In genomic region chr19:1511318-1511988, GRCh38 we compare ENCODE assay signal across 29 cellular contexts. TPM values are rescaled to one million over a fixed set of nuclear protein-coding genes. Genes with fewer than 3 reads are reported as not detected.
A peak's percentile ranks its signal among the peaks of the same experiment; 100 is the strongest.
DNase-seq lines count a peak whose midpoint lies in the region; ATAC-seq and TF ChIP-seq lines count a peak whose summit lies in the region.
"Had no signal": no experiment of that assay in that cellular context is flagged by ENCODE, and none has a peak within 500 bp of the region (broad histone marks: within the 10 kb centered on the region; RNA-seq: fewer than 3 reads in every experiment).

No MANE protein-coding gene starts in this region.

- no peak overlapping the region for H3K27ac ChIP-seq in SK-N-SH (ENCODE audit: low read depth in 2 of 2, low read length in 1 of 2)
- H3K27ac ChIP-seq in IMR-90 (ENCODE audit: insufficient read depth, low read length): no peak overlapping the region
- peak overlapping the region; percentile 88 to 91 (median 89) for H3K27ac ChIP-seq in esophagus squamous epithelium
- H3K27ac ChIP-seq: 22Rv1 had no signal

- ATAC-seq in SK-N-SH treated with all-trans-retinoic acid at 6 μM for 48 hours (no peak), IMR-90 (ENCODE audit: low read depth) (no peak), GM18868 (IDR thresholded peaks at IDR 0.05; ENCODE audit: unreplicated experiment) (no peak)
- ATAC-seq: left lobe of liver had no signal

- H3K27me3 ChIP-seq in SK-N-SH (ENCODE audit: insufficient read depth) (no peaks in the 10 kb centered on the region), IMR-90 (ENCODE audit: control insufficient read depth, insufficient read depth, low read length) (no peaks in the 10 kb centered on the region), esophagus squamous epithelium (peaks cover 0 to 48% (median 0%) of the 10 kb centered on the region in 4 donors)

- peaks cover 0 to 8% of the 10 kb centered on the region in 2 experiments; a peak in 1 of 4 replicates for H3K4me1 ChIP-seq in SK-N-SH (ENCODE audit: control insufficient read depth in 1 of 2, insufficient read depth in 2 of 2, low read depth in 1 of 2, low read length in 1 of 2)
- peaks cover 6% of the 10 kb centered on the region for H3K4me1 ChIP-seq in IMR-90 (ENCODE audit: control insufficient read depth, insufficient read depth, low read length)
- H3K4me1 ChIP-seq in esophagus squamous epithelium: peaks cover 41 to 73% (median 44%) of the 10 kb centered on the region in 3 donors

- H3K4ac ChIP-seq in IMR-90 (ENCODE audit: low read depth, low read length): peak overlapping the region; percentile 1; the same call in 1 of the 2 replicates

- no peaks in the 10 kb centered on the region; the same call in 1 of the 2 replicates for H3K9me1 ChIP-seq in IMR-90 (ENCODE audit: insufficient read depth, low read length)

- H3K9me3 ChIP-seq in SK-N-SH (no peaks in the 10 kb centered on the region), IMR-90 (ENCODE audit: control insufficient read depth, insufficient read depth, low read length) (peaks cover 1% of the 10 kb centered on the region; the same call in 1 of the 2 replicates), esophagus squamous epithelium (no peaks in the 10 kb centered on the region)

- intact Hi-C loops in IMR-90 (cut with micrococcal nuclease): no loop called here
- intact Hi-C loops in esophagus squamous epithelium (cut with DNase I): no loop called here
- intact Hi-C loops in posterior vena cava (cut with DNase I): no loop called here

- H3K4me1 Mint-ChIP-seq in immature natural killer cell: peaks cover 13 to 14% of the 10 kb centered on the region in 2 donors

- CTCF ChIA-PET in SK-N-SH (lab: Yijun Ruan, JAX) (interaction anchor here (0.6 to 1.3 kb wide), 4 partner anchors 9 to 731 kb away, joined by 3 to 4 read pairs (median 3); no protein-coding TSS in a partner anchor), IMR-90 (lab: Yijun Ruan, JAX) (no interaction called here)

- peaks cover 0 to 3% (median 0%) of the 10 kb centered on the region in 6 donors for H3K9me3 Mint-ChIP-seq in immature natural killer cell
- H3K9me3 Mint-ChIP-seq: stimulated activated naive CD8-positive, alpha-beta T cell treated with anti-CD3 and anti-CD28 coated beads, Interleukin-15, Interleukin-2, amounts not matched to agents 100 ng/mL and 50 ng/mL, for 24 hours had no signal

- no peak overlapping the region for H4K5ac ChIP-seq in IMR-90 (ENCODE audit: low read depth, low read length)

- no peak overlapping the region for H3K56ac ChIP-seq in IMR-90 (ENCODE audit: extremely low read depth, insufficient read depth, low read length)

- TF ChIP-seq EP300 in SK-N-SH (IDR thresholded peaks at IDR 0.05; ENCODE audit: borderline replicate concordance in 1 of 2, low read depth in 1 of 2, low read length in 1 of 2): no peak

- POLR2A ChIA-PET in SK-N-SH (lab: Yijun Ruan, JAX) (interaction anchor here (1.2 kb wide), 1 partner anchor 141 kb away, joined by 3 read pairs; no protein-coding TSS in a partner anchor), IMR-90 (lab: Charles Lee; ENCODE audit: unreplicated experiment) (no interaction called here)

- H3K9ac ChIP-seq in SK-N-SH: no peak overlapping the region
- H3K9ac ChIP-seq in IMR-90 (ENCODE audit: low read depth, low read length): no peak overlapping the region

- no peak overlapping the region for H4K91ac ChIP-seq in IMR-90 (ENCODE audit: insufficient read depth, low read depth, low read length)

- no peaks in the 10 kb centered on the region for H3K79me2 ChIP-seq in SK-N-SH (ENCODE audit: insufficient read depth)

- H4K20me1 ChIP-seq in SK-N-SH (ENCODE audit: insufficient read depth): no peaks in the 10 kb centered on the region
- peaks cover 6% of the 10 kb centered on the region; the same call in 1 of the 2 replicates for H4K20me1 ChIP-seq in IMR-90 (ENCODE audit: insufficient read depth, low read length)

- DNase-seq in SK-N-SH (peak; percentile 31), IMR-90 (no peak), esophagus squamous epithelium (lab: John Stamatoyannopoulos, UW) (no peak), posterior vena cava (ENCODE audit: low spot score) (peak; percentile 76), immature natural killer cell (no peak)
- DNase-seq in effector CD8-positive, alpha-beta T cell (lab: John Stamatoyannopoulos, UW): no peak
- DNase-seq: activated CD4-positive, CD25-positive, alpha-beta regulatory T cell treated with anti-CD3 and anti-CD28 coated beads, Interleukin-2, amount 50 U/mL, for 72 hours; activated naive CD4-positive, alpha-beta T cell treated with anti-CD3 and anti-CD28 coated beads, Interleukin-2, amount 10 ng/mL, durations not matched to agents 7 days and 5 days; activated T-cell treated with anti-CD3 and anti-CD28 coated beads, Interleukin-2, amount 50 U/mL, for 48 hours; COR-L47; DMS79 treated with DMSO at 0.1 percent for 48 hours; effector CD4-positive, alpha-beta T cell; H9; Karpas-422; NCI-H1694 treated with DMSO at 0.1 percent for 48 hours; NCI-H2171 treated with DMSO at 0.1 percent for 48 hours; stimulated activated CD4-positive, alpha-beta T cell treated with anti-CD3 and anti-CD28 coated beads, Interleukin-12 subunit alpha, Interleukin-12 subunit beta, amount 100 ng/mL, for 4 hours; stimulated activated CD4-positive, alpha-beta T cell treated with anti-CD3 and anti-CD28 coated beads, Interleukin-4, amount 100 ng/mL, for 4 hours had no signal

- BruUV-seq in IMR-90 (replicated peaks; lab: Mats Ljungman, UMichigan): no TSS peak

- no peak overlapping the region for H2BK120ac ChIP-seq in IMR-90 (ENCODE audit: low read depth, low read length)

- H3K14ac ChIP-seq in IMR-90 (replicated peaks; ENCODE audit: low read depth, low read length): no peak overlapping the region

- no peak overlapping the region for H3K4me3 ChIP-seq in SK-N-SH (ENCODE audit: low read depth in 2 of 2, low read length in 1 of 2)
- H3K4me3 ChIP-seq in IMR-90 (ENCODE audit: insufficient read depth, low read depth, low read length): no peak overlapping the region
- H3K4me3 ChIP-seq in esophagus squamous epithelium: peak overlapping the region; percentile 49 to 77 (median 60)

- TF ChIP-seq POLR2A in IMR-90 (IDR thresholded peaks at IDR 0.05; ENCODE audit: low read depth, low read length) (no peak), esophagus squamous epithelium (IDR thresholded peaks at IDR 0.05) (no peak)

- no peak overlapping the region for H2BK15ac ChIP-seq in IMR-90 (ENCODE audit: low read depth, low read length)

- H3K4me3 Mint-ChIP-seq in immature natural killer cell: peak overlapping the region in 2 of 5 donors; percentile 3 to 8

- H3K36me3 Mint-ChIP-seq in immature natural killer cell: no peaks in the 10 kb centered on the region

- H2BK5ac ChIP-seq in IMR-90 (ENCODE audit: low read depth, low read length, poor library complexity, severe bottlenecking): no peak overlapping the region

- H2AK5ac ChIP-seq in IMR-90 (ENCODE audit: low read depth, low read length): no peak overlapping the region

- no peak overlapping the region for H3K27ac Mint-ChIP-seq in immature natural killer cell
- H3K27ac Mint-ChIP-seq: H9; stimulated activated naive CD8-positive, alpha-beta T cell treated with anti-CD3 and anti-CD28 coated beads, Interleukin-15, Interleukin-2, amounts not matched to agents 100 ng/mL and 50 ng/mL, for 24 hours had no signal

- peaks cover 20% of the 10 kb centered on the region for H3F3A ChIP-seq in SK-N-SH (replicated peaks; ENCODE audit: insufficient read depth)

- no peak overlapping the region for H4K8ac ChIP-seq in IMR-90 (ENCODE audit: low read depth in 2 of 2, low read length in 2 of 2)

- 53% methylated on average over 9 of the region's 17 CpGs for WGBS in SK-N-SH (ENCODE audit: low lambda C conversion rate)
- WGBS in IMR-90 (ENCODE audit: extremely low coverage in 2 of 2, insufficient read length in 1 of 2), 2 experiments: no CpG with 5 or more reads among the region's 17 CpGs
- 42 to 63% methylated on average over 3 to 9 of the region's 17 CpGs for whole genome bisulfite sequencing in esophagus squamous epithelium, 2 donors

- no peak overlapping the region for H3K23ac ChIP-seq in IMR-90 (ENCODE audit: low read depth, low read length)

- H3K36me3 ChIP-seq in SK-N-SH (replicated peaks in 1 of 2; ENCODE audit: control insufficient read depth in 1 of 2, insufficient read depth in 2 of 2, low read length in 1 of 2) (no peaks in the 10 kb centered on the region), IMR-90 (ENCODE audit: control insufficient read depth, insufficient read depth, low read length) (peaks cover 5% of the 10 kb centered on the region; the same call in 1 of the 2 replicates), esophagus squamous epithelium (no peaks in the 10 kb centered on the region)
- H3K36me3 ChIP-seq: tibial nerve had no signal

- H2AK9ac ChIP-seq in IMR-90 (replicated peaks; ENCODE audit: low read depth, low read length, poor library complexity): no peak overlapping the region

- peaks cover 4 to 15% of the 10 kb centered on the region in 2 experiments; a peak in 1 of 4 replicates for H3K79me1 ChIP-seq in IMR-90 (ENCODE audit: low read depth in 1 of 2, low read length in 2 of 2)

- no peak overlapping the region for H3K18ac ChIP-seq in IMR-90 (ENCODE audit: low read depth, low read length)

- H2BK20ac ChIP-seq in IMR-90 (ENCODE audit: low read depth, low read length): no peak overlapping the region

- in situ Hi-C loops in IMR-90 (cut with MboI; ENCODE audit: low sequenced_read_pairs): no loop called here

- no peaks in the 10 kb centered on the region for H3K9me2 ChIP-seq in SK-N-SH

- TF ChIP-seq CTCF in SK-N-SH (IDR thresholded peaks at IDR 0.05) (no peak), IMR-90 (conservative IDR thresholded peaks at IDR 0.05; ENCODE audit: low read depth, low read length) (no peak), esophagus squamous epithelium (IDR thresholded peaks at IDR 0.05) (no peak)

- dilution Hi-C loops in IMR-90 (cut with HindIII; ENCODE audit: low sequenced_read_pairs, unreplicated experiment): no loop called here

- TF ChIP-seq RAD21 in SK-N-SH (IDR thresholded peaks at IDR 0.05; ENCODE audit: low read length) (no peak), IMR-90 (IDR thresholded peaks at IDR 0.05; ENCODE audit: low read length) (no peak)

- H3K4me2 ChIP-seq in SK-N-SH (peak overlapping the region; percentile 87; the same call in 1 of the 2 replicates), IMR-90 (ENCODE audit: low read depth, low read length) (peak overlapping the region; percentile 12)

- peaks cover 3 to 11% (median 3%) of the 10 kb centered on the region in 3 donors for H3K27me3 Mint-ChIP-seq in immature natural killer cell (ENCODE audit: low read depth in 3 of 3)

- no peak overlapping the region for H2AFZ ChIP-seq in SK-N-SH (ENCODE audit: low read depth)
- H2AFZ ChIP-seq in IMR-90 (replicated peaks; ENCODE audit: low read length, poor library complexity): peak overlapping the region; percentile 16

RNA-seq across cellular contexts. Expression of gene ADAMTSL5, which starts 1.4 kb away (rescaled TPM):
- polyA plus RNA-seq in SK-N-SH (2012; rRNA removed) (5.7 and 6.3 TPM in 2 replicates), IMR-90 (2012; rRNA removed) (10.8 and 13.4 TPM in 2 replicates), immature natural killer cell (under 1 TPM in 1 of 3 donors, not detected in 2; 0.43 TPM)
- 2.8 and 3.8 TPM in 2 replicates for polyA plus RNA-seq in SK-N-SH (2012; cell fraction: cytosol; rRNA removed)
- polyA plus RNA-seq in SK-N-SH (2012; cell fraction: nucleus; rRNA removed): 26.7 and 27.1 TPM in 2 replicates
- total RNA-seq in IMR-90 (2012; rRNA removed) (0.83 and 0.90 TPM in 2 replicates), esophagus squamous epithelium (10 to 100 TPM; 13.5 to 20.8 (median 18.8) TPM), posterior vena cava (1 to 10 TPM; 7.4 to 9.1 TPM)
- 7.7 and 13.2 TPM in 2 replicates for polyA plus RNA-seq in IMR-90 (2012; cell fraction: cytosol; rRNA removed)
- 31.7 and 79.5 TPM in 2 replicates for polyA plus RNA-seq in IMR-90 (2012; cell fraction: nucleus; rRNA removed; ENCODE audit: low replicate concordance)
- total RNA-seq: cerebellum had no signal

RNA-seq across cellular contexts. Expression of gene PLK5, which starts 12.4 kb away (rescaled TPM):
- polyA plus RNA-seq in SK-N-SH (2012; rRNA removed) (0.03 TPM in 1 of 2 replicates, not detected in the other), IMR-90 (2012; rRNA removed) (0.04 TPM in 1 of 2 replicates, not detected in the other), immature natural killer cell (not detected)
- polyA plus RNA-seq in SK-N-SH (2012; cell fraction: cytosol; rRNA removed): not detected in 2 replicates
- 0.35 and 0.39 TPM in 2 replicates for polyA plus RNA-seq in SK-N-SH (2012; cell fraction: nucleus; rRNA removed)
- total RNA-seq in IMR-90 (2012; rRNA removed) (not detected in 2 replicates), esophagus squamous epithelium (under 1 TPM in 2 of 4 donors, not detected in 2; 0.19 to 0.66 TPM), posterior vena cava (not detected)
- 0.05 TPM in 1 of 2 replicates, not detected in the other for polyA plus RNA-seq in IMR-90 (2012; cell fraction: cytosol; rRNA removed)
- polyA plus RNA-seq in IMR-90 (2012; cell fraction: nucleus; rRNA removed; ENCODE audit: low replicate concordance): 0.76 and 1.1 TPM in 2 replicates
- total RNA-seq: activated CD8-positive, alpha-beta memory T cell treated with anti-CD3 and anti-CD28 coated beads for 36 hours; fibroblast of lung; HT1080; left lobe of liver; mononuclear cell had no signal
- polyA plus RNA-seq: fibroblast of lung had no signal

RNA-seq across cellular contexts. Expression of gene REEP6, which starts 20.5 kb away (rescaled TPM):
- 6.8 and 9.1 TPM in 2 replicates for polyA plus RNA-seq in SK-N-SH (2012; rRNA removed)
- polyA plus RNA-seq in SK-N-SH (2012; cell fraction: cytosol; rRNA removed): 4.0 and 5.0 TPM in 2 replicates
- polyA plus RNA-seq in SK-N-SH (2012; cell fraction: nucleus; rRNA removed): 5.8 and 6.7 TPM in 2 replicates
- total RNA-seq in IMR-90 (2012; rRNA removed): 1.3 and 1.7 TPM in 2 replicates
- 2.2 and 3.2 TPM in 2 replicates for polyA plus RNA-seq in IMR-90 (2012; rRNA removed)
- 2.8 and 4.8 TPM in 2 replicates for polyA plus RNA-seq in IMR-90 (2012; cell fraction: cytosol; rRNA removed)
- 2.0 and 2.7 TPM in 2 replicates for polyA plus RNA-seq in IMR-90 (2012; cell fraction: nucleus; rRNA removed; ENCODE audit: low replicate concordance)
- 10 to 100 TPM in 2 of 4 donors, 1 to 10 TPM in 2; 5.7 to 13.8 (median 9.4) TPM for total RNA-seq in esophagus squamous epithelium
- total RNA-seq in posterior vena cava: 1 to 10 TPM in 1 of 2 donors, under 1 TPM in 1; 0.33 to 1.2 TPM
- polyA plus RNA-seq in immature natural killer cell: 1 to 10 TPM; 4.0 to 7.1 (median 6.4) TPM

RNA-seq across cellular contexts. Expression of gene PCSK4, which starts 21.3 kb away (rescaled TPM):
- polyA plus RNA-seq in SK-N-SH (2012; rRNA removed) (5.8 and 6.6 TPM in 2 replicates), IMR-90 (2012; rRNA removed) (1.7 and 2.9 TPM in 2 replicates), immature natural killer cell (under 1 TPM in 2 of 3 donors, not detected in 1; 0.25 to 0.33 TPM)
- 1.1 and 1.5 TPM in 2 replicates for polyA plus RNA-seq in SK-N-SH (2012; cell fraction: cytosol; rRNA removed)
- 69.2 and 138 TPM in 2 replicates for polyA plus RNA-seq in SK-N-SH (2012; cell fraction: nucleus; rRNA removed)
- total RNA-seq in IMR-90 (2012; rRNA removed) (0.56 and 0.72 TPM in 2 replicates), esophagus squamous epithelium (1 to 10 TPM in 2 of 4 donors, under 1 TPM in 2; 0.35 to 5.5 (median 1.1) TPM), posterior vena cava (1 to 10 TPM in 1 of 2 donors, under 1 TPM in 1; 0.52 to 1.8 TPM)
- polyA plus RNA-seq in IMR-90 (2012; cell fraction: cytosol; rRNA removed): 0.29 and 1.2 TPM in 2 replicates
- 31.5 and 85.3 TPM in 2 replicates for polyA plus RNA-seq in IMR-90 (2012; cell fraction: nucleus; rRNA removed; ENCODE audit: low replicate concordance)

RNA-seq across cellular contexts. Expression of gene C19orf25, which starts 32.4 kb away (rescaled TPM):
- 23.4 and 25.3 TPM in 2 replicates for polyA plus RNA-seq in SK-N-SH (2012; rRNA removed)
- polyA plus RNA-seq in SK-N-SH (2012; cell fraction: cytosol; rRNA removed): 11.5 and 20.3 TPM in 2 replicates
- 27.2 and 30.6 TPM in 2 replicates for polyA plus RNA-seq in SK-N-SH (2012; cell fraction: nucleus; rRNA removed)
- total RNA-seq in IMR-90 (2012; rRNA removed): 10.4 and 10.6 TPM in 2 replicates
- polyA plus RNA-seq in IMR-90 (2012; rRNA removed): 34.9 and 40.8 TPM in 2 replicates
- polyA plus RNA-seq in IMR-90 (2012; cell fraction: cytosol; rRNA removed): 36.9 and 49.4 TPM in 2 replicates
- 25.0 and 47.9 TPM in 2 replicates for polyA plus RNA-seq in IMR-90 (2012; cell fraction: nucleus; rRNA removed; ENCODE audit: low replicate concordance)
- 10 to 100 TPM; 17.8 to 24.5 (median 23.0) TPM for total RNA-seq in esophagus squamous epithelium
- 10 to 100 TPM; 16.2 to 17.3 TPM for total RNA-seq in posterior vena cava
- 10 to 100 TPM; 57.4 to 61.6 (median 61.2) TPM for polyA plus RNA-seq in immature natural killer cell

Comparison
In these comparisons a context has a peak if more than half of its experiments do, and no peak if none do; other contexts are left out.
1. DNase-seq: peak in SK-N-SH (single experiment) and posterior vena cava (single experiment); none in IMR-90 (single experiment), esophagus squamous epithelium (single experiment), effector CD8-positive, alpha-beta T cell (single experiment) and immature natural killer cell (0 of 3).
2. H3K27ac ChIP-seq: peak in esophagus squamous epithelium (4 of 4); none in SK-N-SH (0 of 2) and IMR-90 (single experiment).
3. H3K4me3 ChIP-seq: peak in esophagus squamous epithelium (4 of 4); none in SK-N-SH (0 of 2) and IMR-90 (single experiment).